Comparison of ENCODE assay signal across 8 cellular contexts in the genomic region with DNA sequence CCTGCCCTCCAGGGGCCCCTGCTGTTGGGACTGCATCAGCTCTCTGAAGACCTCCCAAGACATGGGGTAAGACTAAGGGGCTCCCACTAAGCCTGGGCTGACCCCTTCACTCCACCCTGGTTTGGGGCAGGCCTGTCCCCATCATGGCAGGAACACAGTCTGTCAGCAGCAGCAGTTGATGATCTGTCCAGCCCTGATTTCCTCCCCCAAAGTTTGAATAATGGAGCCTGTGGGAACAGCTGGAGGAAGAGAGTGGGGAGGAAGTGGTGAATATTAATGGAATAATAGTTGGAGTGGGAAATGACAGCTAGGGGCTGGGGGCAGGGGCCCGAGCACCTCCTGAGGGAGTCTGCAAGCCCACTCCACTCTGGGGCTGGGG. TPM values are rescaled to one million over a fixed set of nuclear protein-coding genes. Genes with fewer than 3 reads are reported as not detected.
DNase-seq lines count a peak whose midpoint lies in the region; ATAC-seq, FAIRE-seq and TF ChIP-seq lines count a peak whose summit lies in the region.

No MANE protein-coding gene starts in this region.

- H3K9me3 Mint-ChIP-seq in CD14-positive monocyte (no peaks in the 10 kb centered on the region), Calu3 (ENCODE audit: low read depth, unreplicated experiment) (no peaks in the 10 kb centered on the region)

- H3K4me3 Mint-ChIP-seq in CD14-positive monocyte = peak overlapping the region; percentile 94 to 98
- H3K4me3 Mint-ChIP-seq in Calu3 (ENCODE audit: low read depth, unreplicated experiment) = no peak overlapping the region

- BruUV-seq in Calu3 (replicated peaks; lab: Mats Ljungman, UMichigan) = no TSS peak

- H3K4me1 Mint-ChIP-seq in CD14-positive monocyte = peaks cover 56% of the 10 kb centered on the region
- peaks cover 11% of the 10 kb centered on the region for H3K4me1 Mint-ChIP-seq in Calu3 (ENCODE audit: low read depth, unreplicated experiment)

- ATAC-seq in GM18502 (IDR thresholded peaks at IDR 0.05; ENCODE audit: poor library complexity, unreplicated experiment) = no peak

- CTCF ChIA-PET in Calu3 (lab: Charles Lee) = no interaction called here

- H3K27me3 ChIP-seq in Peyer's patch = no peaks in the 10 kb centered on the region
- no peaks in the 10 kb centered on the region for H3K27me3 ChIP-seq in neutrophil

- peak overlapping the region in 3 of 4 donors; percentile 46 to 67 (median 66) for H3K4me3 ChIP-seq in Peyer's patch
- H3K4me3 ChIP-seq in neutrophil (ENCODE audit: low read depth in 1 of 2, low read length in 1 of 2) = peak overlapping the region; percentile 94 to 100

- TF ChIP-seq CTCF in CD14-positive monocyte (IDR thresholded peaks at IDR 0.05) (no peak), Peyer's patch (IDR thresholded peaks at IDR 0.05) (no peak), neutrophil (IDR thresholded peaks at IDR 0.05) (no peak), Calu3 (IDR thresholded peaks at IDR 0.05; ENCODE audit: unreplicated experiment) (no peak), D721Med (IDR thresholded peaks at IDR 0.05; ENCODE audit: insufficient read depth, missing control alignments) (no peak)

- H3K27me3 Mint-ChIP-seq in CD14-positive monocyte (ENCODE audit: low read depth in 3 of 3) = peaks cover 0 to 1% (median 0%) of the 10 kb centered on the region in 3 donors
- H3K27me3 Mint-ChIP-seq in Calu3 (ENCODE audit: unreplicated experiment) = no peaks in the 10 kb centered on the region

- peaks cover 0 to 41% (median 2%) of the 10 kb centered on the region in 3 donors for H3K36me3 ChIP-seq in Peyer's patch
- H3K36me3 ChIP-seq in neutrophil = peaks cover 43% of the 10 kb centered on the region

- no peak for DNase-seq in CD14-positive monocyte (ENCODE audit: low spot score)
- no peak for DNase-seq in Peyer's patch
- no peak for DNase-seq in epithelial cell of prostate (ENCODE audit: low read depth, low spot score)
- no peak for DNase-seq in Calu3
- DNase-seq in D721Med (ENCODE audit: insufficient read length, low spot score) = no peak
- DNase-seq in activated CD8-positive, alpha-beta memory T cell treated with anti-CD3 and anti-CD28 coated beads for 24 hours = no peak

- H3K27ac ChIP-seq in Peyer's patch (peak overlapping the region; percentile 68 to 98 (median 88)), epithelial cell of prostate (peak overlapping the region; percentile 79), neutrophil (peak overlapping the region; percentile 96)

- intact Hi-C loops in CD14-positive monocyte (cut with micrococcal nuclease) = loop anchor here in 1 of 2 donors (10.0 kb wide), 1 partner anchor 54 kb away; the partner anchor contains the start of gene TMEM91
- intact Hi-C loops in Calu3 (cut with micrococcal nuclease; ENCODE audit: unreplicated experiment) = no loop called here

- no peak for FAIRE-seq in D721Med (lab: Jason Lieb, UNC)

- H3K9me3 ChIP-seq in Peyer's patch = no peaks in the 10 kb centered on the region
- no peaks in the 10 kb centered on the region for H3K9me3 ChIP-seq in neutrophil

- H3K4me1 ChIP-seq in Peyer's patch (peaks cover 0 to 45% (median 4%) of the 10 kb centered on the region in 4 donors), neutrophil (ENCODE audit: control insufficient read depth in 1 of 2, insufficient read depth in 1 of 2, low read depth in 1 of 2, low read length in 1 of 2) (peaks cover 73 to 80% of the 10 kb centered on the region in 2 experiments)

- H3K36me3 Mint-ChIP-seq in CD14-positive monocyte (peaks cover 34 to 55% of the 10 kb centered on the region in 2 donors), Calu3 (ENCODE audit: insufficient read depth, unreplicated experiment) (peaks cover 35% of the 10 kb centered on the region)

- H3K27ac Mint-ChIP-seq in CD14-positive monocyte = peak overlapping the region in 6 of 7 donors; percentile 39 to 97 (median 90)
- H3K27ac Mint-ChIP-seq in Calu3 (ENCODE audit: unreplicated experiment) = no peak overlapping the region

- no peak for TF ChIP-seq POLR2A in Peyer's patch (IDR thresholded peaks at IDR 0.05)

RNA-seq across cellular contexts. Expression of gene B3GNT8, which starts 1.3 kb away (rescaled TPM):
- 10 to 100 TPM; 17.4 to 18.9 TPM for polyA plus RNA-seq in CD14-positive monocyte
- total RNA-seq in Peyer's patch (10 to 100 TPM; 15.7 to 98.4 (median 62.8) TPM), Calu3 (2022) (0.19 TPM in 1 of 2 replicates, not detected in the other)

RNA-seq across cellular contexts. Expression of gene DMAC2, which starts 11.2 kb away (rescaled TPM):
- 10 to 100 TPM; 43.8 to 48.0 TPM for polyA plus RNA-seq in CD14-positive monocyte
- total RNA-seq in Peyer's patch (10 to 100 TPM; 41.3 to 62.0 (median 48.3) TPM), Calu3 (2022) (50.5 and 50.8 TPM in 2 replicates)

RNA-seq across cellular contexts. Expression of gene ERICH4, which starts 14.5 kb away (rescaled TPM):
- not detected for polyA plus RNA-seq in CD14-positive monocyte
- total RNA-seq in Peyer's patch (10 to 100 TPM; 17.3 to 49.0 (median 22.3) TPM), Calu3 (2022) (not detected in 2 replicates)

RNA-seq across cellular contexts. Expression of gene BCKDHA, which starts 30.9 kb away (rescaled TPM):
- polyA plus RNA-seq in CD14-positive monocyte = 10 to 100 TPM; 87.6 to 90.1 TPM
- total RNA-seq in Peyer's patch = 10 to 100 TPM; 23.9 to 41.7 (median 30.7) TPM
- 19.8 and 25.2 TPM in 2 replicates for total RNA-seq in Calu3 (2022)

RNA-seq across cellular contexts. Expression of gene EXOSC5, which starts 31.3 kb away (rescaled TPM):
- 10 to 100 TPM; 40.5 to 58.7 TPM for polyA plus RNA-seq in CD14-positive monocyte
- 10 to 100 TPM in 2 of 4 donors, 1 to 10 TPM in 2; 5.4 to 12.4 (median 10.0) TPM for total RNA-seq in Peyer's patch
- total RNA-seq in Calu3 (2022) = 44.7 and 49.5 TPM in 2 replicates

Comparison
In these comparisons a context has a peak if more than half of its experiments do, and no peak if none do; other contexts are left out.
1. RNA of gene B3GNT8, which starts 1.3 kb away (total RNA-seq): 15.7 to 98.4 TPM in Peyer's patch; 0.19 TPM in Calu3; every median in the first group is over 10 times any median in the second.
2. RNA of gene ERICH4, which starts 14.5 kb away (total RNA-seq): 17.3 to 49.0 TPM in Peyer's patch; not detected in Calu3; every median in the first group is over 10 times any median in the second.
3. Peak in every context shown above with its lines, with median percentiles within 50 percentile points of each other: H3K27ac ChIP-seq.